ENCODE assay signal across 20 cellular contexts in genomic region chr16:30040221-30040620, GRCh38. TPM values are rescaled to one million over a fixed set of nuclear protein-coding genes. Genes with fewer than 3 reads are reported as not detected.
DNase-seq lines count a peak whose midpoint lies in the region; ATAC-seq and TF ChIP-seq lines count a peak whose summit lies in the region.
"Had no signal": no experiment of that assay in that cellular context is flagged by ENCODE, and none has a peak within 500 bp of the region (broad histone marks: within the 10 kb centered on the region; RNA-seq: fewer than 3 reads in every experiment).

No MANE protein-coding gene starts in this region.

- POLR2A ChIA-PET in activated B cell treated with CpG ODN at 0.5 μM for 24 hours (lab: Charles Lee), result no interaction called here

- CTCF ChIA-PET in activated B cell treated with CpG ODN at 0.5 μM for 24 hours (lab: Charles Lee), result interaction anchor here (0.8 kb wide), 1 partner anchor 48 kb away, joined by 3 read pairs; no protein-coding TSS in a partner anchor

- H3K4me3 Mint-ChIP-seq in activated B cell treated with CpG ODN at 0.5 μM for 24 hours, result no peak overlapping the region
- no peak overlapping the region for H3K4me3 Mint-ChIP-seq in stimulated activated naive B cell treated with anti-CD40 and anti-IgM and Interleukin-4, amounts not matched to agents 10 μg/mL and 1 μg/mL and 100 μg/mL, for 72 hours
- H3K4me3 Mint-ChIP-seq: CD8-positive, alpha-beta T cell; T-helper 1 cell treated with Interleukin-12 subunit alpha and Interleukin-12 subunit beta and Interleukin-4 antibody, amounts not matched to agents 30 μg/mL and 1 μg/mL, for 36 hours had no signal

- H3K27ac Mint-ChIP-seq in activated B cell treated with CpG ODN at 0.5 μM for 24 hours, result no peak overlapping the region
- H3K27ac Mint-ChIP-seq in stimulated activated naive B cell treated with anti-CD40 and anti-IgM and Interleukin-4, amounts not matched to agents 10 μg/mL and 1 μg/mL and 100 μg/mL, for 72 hours, result no peak overlapping the region
- H3K27ac Mint-ChIP-seq: CD8-positive, alpha-beta T cell; T-helper 1 cell treated with Interleukin-12 subunit alpha and Interleukin-12 subunit beta and Interleukin-4 antibody, amounts not matched to agents 30 μg/mL and 1 μg/mL, for 36 hours had no signal

- no peak for TF ChIP-seq CTCF in activated B cell treated with CpG ODN at 0.5 μM for 24 hours (IDR thresholded peaks at IDR 0.05)

- ATAC-seq in activated B cell treated with CpG ODN at 0.5 μM for 24 hours (ENCODE audit: low read depth), result peak; percentile 66
- peak; percentile 68 to 89 for ATAC-seq in stimulated activated naive B cell treated with anti-CD40 and anti-IgM and Interleukin-4, amounts not matched to agents 10 μg/mL and 1 μg/mL and 100 μg/mL, for 72 hours (replicated peaks)
- no peak for ATAC-seq in GM21737 (IDR thresholded peaks at IDR 0.05; ENCODE audit: unreplicated experiment)
- ATAC-seq: CD8-positive, alpha-beta T cell; SK-N-SH treated with all-trans-retinoic acid at 6 μM for 48 hours had no signal

- H3K4me1 Mint-ChIP-seq in activated B cell treated with CpG ODN at 0.5 μM for 24 hours, result peaks cover 4% of the 10 kb centered on the region
- peaks cover 2 to 6% of the 10 kb centered on the region in 2 donors for H3K4me1 Mint-ChIP-seq in stimulated activated naive B cell treated with anti-CD40 and anti-IgM and Interleukin-4, amounts not matched to agents 10 μg/mL and 1 μg/mL and 100 μg/mL, for 72 hours

- H3K27me3 Mint-ChIP-seq in activated B cell treated with CpG ODN at 0.5 μM for 24 hours, result peaks cover 8% of the 10 kb centered on the region
- peaks cover 3 to 6% of the 10 kb centered on the region in 2 donors for H3K27me3 Mint-ChIP-seq in stimulated activated naive B cell treated with anti-CD40 and anti-IgM and Interleukin-4, amounts not matched to agents 10 μg/mL and 1 μg/mL and 100 μg/mL, for 72 hours

- intact Hi-C loops in activated B cell treated with CpG ODN at 0.5 μM for 24 hours (cut with micrococcal nuclease), result no loop called here

- DNase-seq in KBM-7, result peak; percentile 52
- peak; percentile 38 for DNase-seq in NAMALWA (ENCODE audit: low spot score)
- no peak for DNase-seq in activated B cell treated with CpG ODN at 0.5 μM for 24 hours
- DNase-seq in stimulated activated naive B cell treated with anti-CD40 and anti-IgM and Interleukin-4, amounts not matched to agents 10 μg/mL and 1 μg/mL and 100 μg/mL, for 72 hours, result no peak
- no peak for DNase-seq in DMS53 treated with DMSO at 0.1 percent for 48 hours (lab: John Stamatoyannopoulos, UW; ENCODE audit: unreplicated experiment)
- DNase-seq in DMS 273 treated with DMSO at 0.1 percent for 48 hours (lab: John Stamatoyannopoulos, UW), result no peak
- DNase-seq: BE2C; CD8-positive, alpha-beta T cell; MG63; NCI-H1436; NCI-H2029; NCI-H2171; NCI-H446; NCI-H69; PC-9; Right ventricle myocardium superior had no signal

- no peaks in the 10 kb centered on the region for H3K36me3 Mint-ChIP-seq in activated B cell treated with CpG ODN at 0.5 μM for 24 hours (ENCODE audit: low read depth)
- H3K36me3 Mint-ChIP-seq in stimulated activated naive B cell treated with anti-CD40 and anti-IgM and Interleukin-4, amounts not matched to agents 10 μg/mL and 1 μg/mL and 100 μg/mL, for 72 hours, result no peaks in the 10 kb centered on the region
- H3K36me3 Mint-ChIP-seq: CD8-positive, alpha-beta T cell had no signal

- in situ Hi-C loops in KBM-7 (cut with MboI; ENCODE audit: low pct_unique_long_range_greater_than_20kb, low sequenced_read_pairs), result no loop called here

- H3K9me3 Mint-ChIP-seq in activated B cell treated with CpG ODN at 0.5 μM for 24 hours, result no peaks in the 10 kb centered on the region
- no peaks in the 10 kb centered on the region for H3K9me3 Mint-ChIP-seq in stimulated activated naive B cell treated with anti-CD40 and anti-IgM and Interleukin-4, amounts not matched to agents 10 μg/mL and 1 μg/mL and 100 μg/mL, for 72 hours
- H3K9me3 Mint-ChIP-seq: CD8-positive, alpha-beta T cell; T-helper 1 cell treated with Interleukin-12 subunit alpha and Interleukin-12 subunit beta and Interleukin-4 antibody, amounts not matched to agents 30 μg/mL and 1 μg/mL, for 36 hours had no signal

RNA-seq across cellular contexts. Expression of gene TLCD3B, which starts 9.2 kb away (rescaled TPM):
- not detected in 2 replicates for total RNA-seq in activated B cell treated with CpG ODN at 0.5 μM for 24 hours
- total RNA-seq: Daoy, Right ventricle myocardium superior had no signal

RNA-seq across cellular contexts. Expression of gene C16orf92, which starts 17.2 kb away (rescaled TPM):
- not detected in 2 replicates for total RNA-seq in activated B cell treated with CpG ODN at 0.5 μM for 24 hours
- total RNA-seq: CD8-positive, alpha-beta T cell; Daoy; PC-9; Right ventricle myocardium superior had no signal

RNA-seq across cellular contexts. Expression of gene ALDOA, which starts 25.3 kb away (rescaled TPM):
- 611 and 613 TPM in 2 replicates for total RNA-seq in activated B cell treated with CpG ODN at 0.5 μM for 24 hours

RNA-seq across cellular contexts. Expression of gene DOC2A, which starts 29.4 kb away (rescaled TPM):
- total RNA-seq in activated B cell treated with CpG ODN at 0.5 μM for 24 hours, result not detected in 2 replicates
- total RNA-seq: CD8-positive, alpha-beta T cell; Daoy had no signal

RNA-seq across cellular contexts. Expression of gene PPP4C, which starts 35.6 kb away (rescaled TPM):
- 124 and 131 TPM in 2 replicates for total RNA-seq in activated B cell treated with CpG ODN at 0.5 μM for 24 hours

Comparison
In these comparisons a context has a peak if more than half of its experiments do, and no peak if none do; other contexts are left out.
1. DNase-seq: peak in KBM-7 (single experiment) and NAMALWA (single experiment); none in activated B cell treated with CpG ODN at 0.5 μM for 24 hours (single experiment), stimulated activated naive B cell treated with anti-CD40 and anti-IgM and Interleukin-4, amounts not matched to agents 10 μg/mL and 1 μg/mL and 100 μg/mL, for 72 hours (single experiment), DMS53 treated with DMSO at 0.1 percent for 48 hours (single experiment) and DMS 273 treated with DMSO at 0.1 percent for 48 hours (single experiment).